In the genomic region with DNA sequence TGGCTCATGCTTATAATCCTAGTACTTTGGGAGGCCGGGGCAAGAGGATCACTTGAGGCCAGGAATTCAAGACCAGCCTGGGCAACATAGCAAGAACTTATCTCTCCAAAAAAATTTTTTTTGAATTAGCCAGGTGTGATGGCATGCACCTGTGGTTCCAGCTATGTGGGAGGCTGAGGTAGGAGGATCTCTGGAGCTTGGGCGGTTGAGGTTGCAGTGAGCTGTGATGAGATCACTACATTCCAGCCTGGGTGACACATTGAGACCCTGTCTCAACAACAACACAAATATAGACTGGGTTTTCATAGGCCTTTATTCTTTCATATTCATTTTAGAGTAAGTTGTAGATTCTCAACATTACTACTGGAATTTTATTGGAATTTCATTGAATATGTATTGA, we compare ENCODE assay signal across 1 cellular context.
TF ChIP-seq lines count a peak whose summit lies in the region.

No MANE protein-coding gene starts in this region.

TF ChIP-seq in SK-N-SH treated with all-trans-retinoic acid at 6 μM for 48 hours, 23 proteins besides CTCF, POLR2A, EP300 and RAD21 (continued from another document):
- TF ChIP-seq, protein P1, sequence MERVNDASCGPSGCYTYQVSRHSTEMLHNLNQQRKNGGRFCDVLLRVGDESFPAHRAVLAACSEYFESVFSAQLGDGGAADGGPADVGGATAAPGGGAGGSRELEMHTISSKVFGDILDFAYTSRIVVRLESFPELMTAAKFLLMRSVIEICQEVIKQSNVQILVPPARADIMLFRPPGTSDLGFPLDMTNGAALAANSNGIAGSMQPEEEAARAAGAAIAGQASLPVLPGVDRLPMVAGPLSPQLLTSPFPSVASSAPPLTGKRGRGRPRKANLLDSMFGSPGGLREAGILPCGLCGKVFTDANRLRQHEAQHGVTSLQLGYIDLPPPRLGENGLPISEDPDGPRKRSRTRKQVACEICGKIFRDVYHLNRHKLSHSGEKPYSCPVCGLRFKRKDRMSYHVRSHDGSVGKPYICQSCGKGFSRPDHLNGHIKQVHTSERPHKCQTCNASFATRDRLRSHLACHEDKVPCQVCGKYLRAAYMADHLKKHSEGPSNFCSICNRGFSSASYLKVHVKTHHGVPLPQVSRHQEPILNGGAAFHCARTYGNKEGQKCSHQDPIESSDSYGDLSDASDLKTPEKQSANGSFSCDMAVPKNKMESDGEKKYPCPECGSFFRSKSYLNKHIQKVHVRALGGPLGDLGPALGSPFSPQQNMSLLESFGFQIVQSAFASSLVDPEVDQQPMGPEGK (CRISPR knock-in tag; IDR thresholded peaks at IDR 0.05; ENCODE audit: borderline replicate concordance) = no peak
- TF ChIP-seq BACH2 (CRISPR knock-in tag; IDR thresholded peaks at IDR 0.05; ENCODE audit: borderline replicate concordance) (no peak), OSR1 (CRISPR knock-in tag; IDR thresholded peaks at IDR 0.05) (no peak), CSDC2 (CRISPR knock-in tag; IDR thresholded peaks at IDR 0.05) (no peak)
- TF ChIP-seq, protein P2, sequence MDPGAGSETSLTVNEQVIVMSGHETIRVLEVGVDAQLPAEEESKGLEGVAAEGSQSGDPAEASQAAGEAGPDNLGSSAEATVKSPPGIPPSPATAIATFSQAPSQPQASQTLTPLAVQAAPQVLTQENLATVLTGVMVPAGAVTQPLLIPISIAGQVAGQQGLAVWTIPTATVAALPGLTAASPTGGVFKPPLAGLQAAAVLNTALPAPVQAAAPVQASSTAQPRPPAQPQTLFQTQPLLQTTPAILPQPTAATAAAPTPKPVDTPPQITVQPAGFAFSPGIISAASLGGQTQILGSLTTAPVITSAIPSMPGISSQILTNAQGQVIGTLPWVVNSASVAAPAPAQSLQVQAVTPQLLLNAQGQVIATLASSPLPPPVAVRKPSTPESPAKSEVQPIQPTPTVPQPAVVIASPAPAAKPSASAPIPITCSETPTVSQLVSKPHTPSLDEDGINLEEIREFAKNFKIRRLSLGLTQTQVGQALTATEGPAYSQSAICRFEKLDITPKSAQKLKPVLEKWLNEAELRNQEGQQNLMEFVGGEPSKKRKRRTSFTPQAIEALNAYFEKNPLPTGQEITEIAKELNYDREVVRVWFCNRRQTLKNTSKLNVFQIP (CRISPR knock-in tag; IDR thresholded peaks at IDR 0.05; ENCODE audit: borderline replicate concordance, low read depth) = no peak
